20 cellular contexts compared by ENCODE assay signal in genomic region chr12:98845957-98846356, GRCh38.
"Had no signal": no experiment of that assay in that cellular context is flagged by ENCODE, and none has a peak within 500 bp of the region (broad histone marks: within the 10 kb centered on the region; RNA-seq: fewer than 3 reads in every experiment).

No MANE protein-coding gene starts in this region.

- DNase-seq: activated CD8-positive, alpha-beta memory T cell treated with anti-CD3 and anti-CD28 coated beads for 24 hours; activated CD8-positive, alpha-beta memory T cell treated with anti-CD3 and anti-CD28 coated beads, Interleukin-2, amount 50 U/mL, for 4 hours; activated T-cell treated with anti-CD3 and anti-CD28 coated beads, Interleukin-2, amount 50 U/mL, for 24 hours; aorta; cerebellar nuclear complex; cortex of kidney; foreskin fibroblast; left lung; natural killer cell; right cardiac atrium; stimulated activated CD4-positive, alpha-beta T cell treated with anti-CD3 and anti-CD28 coated beads, Interleukin-4, amount 100 ng/mL, for 4 hours; substantia nigra; T-helper 1 cell; T-helper 9 cell; thyroid gland had no signal

- ATAC-seq: activated naive CD4-positive, alpha-beta T cell treated with anti-CD3 and anti-CD28 coated beads, Interleukin-2, amount 50 U/mL, for 72 hours; activated T-helper 17 cell treated with anti-CD3 and anti-CD28 coated beads, Interleukin-2, amount 50 U/mL, for 72 hours; left lung; natural killer cell; right cardiac atrium had no signal

- H3K79me2 ChIP-seq: parathyroid adenoma had no signal

- H3K4me1 ChIP-seq: breast epithelium, left lung, parathyroid adenoma, thyroid gland had no signal

- H3K27ac ChIP-seq: breast epithelium, left lung, neutrophil, parathyroid adenoma, thyroid gland had no signal

- H3K27me3 ChIP-seq: breast epithelium, thyroid gland had no signal

- H3K36me3 ChIP-seq: breast epithelium, left lung, neutrophil, thyroid gland had no signal

- H3K4me3 ChIP-seq: breast epithelium, left lung, thyroid gland had no signal

- H3K9ac ChIP-seq: parathyroid adenoma had no signal
